Comparison of ENCODE assay signal across 1 cellular context in genomic region chr2:84459028-84459943, GRCh38.
A peak's percentile ranks its signal among the peaks of the same experiment; 100 is the strongest.
TF ChIP-seq lines count a peak whose summit lies in the region.

TSS of gene SUCLG1 (minus strand) at chr2:84459280. CDS start at chr2:84459269, 11 bp downstream.

TF ChIP-seq in HEK293, 187 proteins besides CTCF, POLR2A, EP300 and RAD21 (continued from another document and continues in another):
- TF ChIP-seq ZBTB26 (tag by site-specific recombination; optimal IDR thresholded peaks at IDR 0.05) (peak; percentile 31), ZNF654 (tag by site-specific recombination; IDR thresholded peaks at IDR 0.05; ENCODE audit: low read depth) (no peak), ZNF660 (tag by site-specific recombination; IDR thresholded peaks at IDR 0.05) (no peak), ZNF596 (tag by site-specific recombination; IDR thresholded peaks at IDR 0.05) (no peak), ZNF335 (tag by site-specific recombination; conservative IDR thresholded peaks at IDR 0.05) (peak; percentile 100), ZNF692 (tag by site-specific recombination; IDR thresholded peaks at IDR 0.05) (no peak), HOXA7 (CRISPR knock-in tag; IDR thresholded peaks at IDR 0.05; ENCODE audit: borderline replicate concordance) (no peak), TCF7L2 (IDR thresholded peaks at IDR 0.05; ENCODE audit: borderline replicate concordance, low read depth, low read length) (no peak), ZNF214 (tag by site-specific recombination; IDR thresholded peaks at IDR 0.05; ENCODE audit: borderline replicate concordance) (no peak), ZNF366 (tag by site-specific recombination; conservative IDR thresholded peaks at IDR 0.05) (peak; percentile 92), ZNF112 (tag by site-specific recombination; IDR thresholded peaks at IDR 0.05) (no peak), PRDM2 (tag by site-specific recombination; IDR thresholded peaks at IDR 0.05; ENCODE audit: borderline replicate concordance) (no peak), ZNF398 (tag by site-specific recombination; IDR thresholded peaks at IDR 0.05) (no peak), YY1 (tag by site-specific recombination; IDR thresholded peaks at IDR 0.05) (peak; percentile 63; the same call in 1 of the 2 replicates), ZNF521 (tag by site-specific recombination; IDR thresholded peaks at IDR 0.05) (no peak), ZSCAN4 (tag by site-specific recombination; IDR thresholded peaks at IDR 0.05) (0 out of 2 replicates have a peak, but pooled peaks have one; percentile 30), ZNF18 (tag by site-specific recombination; IDR thresholded peaks at IDR 0.05) (no peak), ZNF274 (IDR thresholded peaks at IDR 0.05; ENCODE audit: low read length) (no peak), ZNF274 (tag by site-specific recombination; IDR thresholded peaks at IDR 0.05; ENCODE audit: borderline replicate concordance) (no peak), MZF1 (tag by site-specific recombination; IDR thresholded peaks at IDR 0.05; ENCODE audit: borderline replicate concordance) (no peak), ZNF626 (tag by site-specific recombination; IDR thresholded peaks at IDR 0.05) (no peak), ZNF768 (tag by site-specific recombination; IDR thresholded peaks at IDR 0.05) (no peak), INSM2 (tag by site-specific recombination; IDR thresholded peaks at IDR 0.05) (no peak; the same call in 1 of the 2 replicates), SP7 (tag by site-specific recombination; IDR thresholded peaks at IDR 0.05) (peak; percentile 53; the same call in 1 of the 2 replicates), EGR2 (tag by site-specific recombination; IDR thresholded peaks at IDR 0.05; ENCODE audit: low read depth) (no peak), ZNF23 (tag by site-specific recombination; IDR thresholded peaks at IDR 0.05; ENCODE audit: borderline replicate concordance) (no peak), HOXD13 (CRISPR knock-in tag; IDR thresholded peaks at IDR 0.05; ENCODE audit: borderline replicate concordance) (no peak), RBAK (tag by site-specific recombination; IDR thresholded peaks at IDR 0.05) (no peak), ZSCAN18 (tag by site-specific recombination; IDR thresholded peaks at IDR 0.05) (no peak), ZNF280C (tag by site-specific recombination; IDR thresholded peaks at IDR 0.05) (no peak), ZNF324 (tag by site-specific recombination; IDR thresholded peaks at IDR 0.05) (peak; percentile 65; the same call in 1 of the 2 replicates), ZNF350 (tag by site-specific recombination; IDR thresholded peaks at IDR 0.05) (no peak), ZFP69B (tag by site-specific recombination; IDR thresholded peaks at IDR 0.05) (0 out of 2 replicates have a peak, but pooled peaks have one; percentile 20), ZBTB6 (tag by site-specific recombination; IDR thresholded peaks at IDR 0.05) (no peak), MEIS1 (CRISPR knock-in tag; IDR thresholded peaks at IDR 0.05; ENCODE audit: borderline replicate concordance) (no peak), ZNF76 (tag by site-specific recombination; IDR thresholded peaks at IDR 0.05; ENCODE audit: borderline replicate concordance, low read depth) (peak; percentile 96)
